In genomic region chr9:3719286-3719685, GRCh38 we compare ENCODE assay signal across 25 cellular contexts.
"Had no signal": no experiment of that assay in that cellular context is flagged by ENCODE, and none has a peak within 500 bp of the region (broad histone marks: within the 10 kb centered on the region; RNA-seq: fewer than 3 reads in every experiment).

No MANE protein-coding gene starts in this region.

- H2AFZ ChIP-seq: parathyroid adenoma had no signal

- H3K9ac ChIP-seq: parathyroid adenoma had no signal

- H3K4me1 ChIP-seq: parathyroid adenoma, right lobe of liver, suprapubic skin, tibial nerve had no signal

- H3K36me3 Mint-ChIP-seq: activated naive CD8-positive, alpha-beta T cell treated with anti-CD3 and anti-CD28 coated beads for 36 hours; naive B cell; stimulated activated effector memory CD8-positive, alpha-beta T cell treated with anti-CD3 and anti-CD28 coated beads, Interleukin-12 subunit alpha, Interleukin-12 subunit beta, amount 100 ng/mL, for 72 hours had no signal

- H3K9me3 ChIP-seq: right lobe of liver, suprapubic skin had no signal

- H3K4me3 ChIP-seq: coronary artery, right lobe of liver, skin epidermis, suprapubic skin, tibial nerve had no signal

- H3K36me3 ChIP-seq: right lobe of liver, suprapubic skin, tibial nerve had no signal

- H3K27me3 Mint-ChIP-seq: activated naive CD8-positive, alpha-beta T cell treated with anti-CD3 and anti-CD28 coated beads for 36 hours; T-helper 17 cell had no signal

- DNase-seq: activated B cell treated with CpG ODN at 0.5 μM for 24 hours; activated CD4-positive, alpha-beta T cell treated with anti-CD3 and anti-CD28 coated beads for 4 hours; activated CD4-positive, alpha-beta T cell treated with anti-CD3 and anti-CD28 coated beads, Interleukin-2, amount 50 U/mL, for 48 hours; activated CD8-positive, alpha-beta memory T cell treated with anti-CD3 and anti-CD28 coated beads, Interleukin-2, amount 50 U/mL, for 48 hours; activated naive CD4-positive, alpha-beta T cell treated with Interleukin-2 at 50 U/mL for 16 hours; activated naive CD8-positive, alpha-beta T cell treated with anti-CD3 and anti-CD28 coated beads for 36 hours; activated T-cell treated with anti-CD3 and anti-CD28 coated beads, Interleukin-2, amount 50 U/mL, for 4 hours; cerebellar nuclear complex; left ventricle myocardium superior; mesenchymal stem cell; naive B cell; nucleus accumbens; right lobe of liver; stimulated activated CD4-positive, alpha-beta T cell treated with anti-CD3 and anti-CD28 coated beads, Interleukin-2, amount 100 ng/mL, for 24 hours; stimulated activated naive CD8-positive, alpha-beta T cell treated with anti-CD3 and anti-CD28 coated beads, Interleukin-15, amount 100 ng/mL, for 72 hours; T-helper 17 cell had no signal

- H3K9me3 Mint-ChIP-seq: activated B cell treated with CpG ODN at 0.5 μM for 24 hours; activated naive CD8-positive, alpha-beta T cell treated with anti-CD3 and anti-CD28 coated beads for 36 hours; activated T-cell treated with anti-CD3 and anti-CD28 coated beads, Interleukin-2, amount 50 U/mL, for 4 hours; stimulated activated effector memory CD8-positive, alpha-beta T cell treated with anti-CD3 and anti-CD28 coated beads, Interleukin-12 subunit alpha, Interleukin-12 subunit beta, amount 100 ng/mL, for 72 hours; stimulated activated naive CD8-positive, alpha-beta T cell treated with anti-CD3 and anti-CD28 coated beads, Interleukin-15, amount 100 ng/mL, for 72 hours had no signal

- FAIRE-seq: bronchial epithelial cell, frontal cortex, islet of Langerhans had no signal

- H3K4me3 Mint-ChIP-seq: activated B cell treated with CpG ODN at 0.5 μM for 24 hours; activated naive CD8-positive, alpha-beta T cell treated with anti-CD3 and anti-CD28 coated beads for 36 hours; activated T-cell treated with anti-CD3 and anti-CD28 coated beads, Interleukin-2, amount 50 U/mL, for 4 hours; naive B cell; stimulated activated effector memory CD8-positive, alpha-beta T cell treated with anti-CD3 and anti-CD28 coated beads, Interleukin-12 subunit alpha, Interleukin-12 subunit beta, amount 100 ng/mL, for 72 hours; stimulated activated naive CD8-positive, alpha-beta T cell treated with anti-CD3 and anti-CD28 coated beads, Interleukin-15, amount 100 ng/mL, for 72 hours; T-helper 17 cell had no signal

- H3K4me1 Mint-ChIP-seq: activated B cell treated with CpG ODN at 0.5 μM for 24 hours; activated naive CD8-positive, alpha-beta T cell treated with anti-CD3 and anti-CD28 coated beads for 36 hours; naive B cell; stimulated activated effector memory CD8-positive, alpha-beta T cell treated with anti-CD3 and anti-CD28 coated beads, Interleukin-12 subunit alpha, Interleukin-12 subunit beta, amount 100 ng/mL, for 72 hours; stimulated activated naive CD8-positive, alpha-beta T cell treated with anti-CD3 and anti-CD28 coated beads, Interleukin-15, amount 100 ng/mL, for 72 hours; T-helper 17 cell had no signal

- H3K27me3 ChIP-seq: right lobe of liver, suprapubic skin, tibial nerve had no signal

- H3K27ac ChIP-seq: coronary artery, parathyroid adenoma, right lobe of liver, skin epidermis, suprapubic skin, tibial nerve had no signal

- H3K79me2 ChIP-seq: parathyroid adenoma had no signal

- H3K27ac Mint-ChIP-seq: activated B cell treated with CpG ODN at 0.5 μM for 24 hours; activated naive CD8-positive, alpha-beta T cell treated with anti-CD3 and anti-CD28 coated beads for 36 hours; naive B cell; stimulated activated effector memory CD8-positive, alpha-beta T cell treated with anti-CD3 and anti-CD28 coated beads, Interleukin-12 subunit alpha, Interleukin-12 subunit beta, amount 100 ng/mL, for 72 hours; stimulated activated naive CD8-positive, alpha-beta T cell treated with anti-CD3 and anti-CD28 coated beads, Interleukin-15, amount 100 ng/mL, for 72 hours; T-helper 17 cell had no signal
